ENCODE assay signal across 29 cellular contexts in the genomic region with DNA sequence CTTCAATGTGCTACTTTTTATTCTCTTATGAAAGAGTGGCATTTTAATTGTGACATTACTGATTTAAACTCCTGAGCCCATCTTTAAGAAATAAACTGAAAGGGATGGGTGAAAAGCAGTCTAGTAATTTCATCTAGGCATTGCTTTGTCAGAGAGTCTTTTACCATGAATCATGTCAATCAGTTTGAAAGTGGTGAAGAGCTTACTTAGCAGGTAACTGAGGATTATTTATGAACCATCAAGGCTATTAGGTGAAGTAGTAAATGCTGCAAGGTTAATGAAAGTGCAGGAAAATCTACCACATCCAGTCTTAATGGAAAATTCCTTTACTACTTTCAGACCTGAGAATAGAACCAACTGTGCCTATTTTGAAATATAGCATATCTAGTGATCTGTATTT.
"Had no signal": no experiment of that assay in that cellular context is flagged by ENCODE, and none has a peak within 500 bp of the region (broad histone marks: within the 10 kb centered on the region; RNA-seq: fewer than 3 reads in every experiment).

No MANE protein-coding gene starts in this region.

- H3K27ac ChIP-seq: adrenal gland, body of pancreas, cardiac muscle cell, colonic mucosa, WERI-Rb-1 had no signal

- DNase-seq: activated B cell treated with CpG ODN at 0.5 μM for 24 hours; activated CD4-positive, alpha-beta memory T cell treated with anti-CD3 and anti-CD28 coated beads for 36 hours; activated CD4-positive, alpha-beta T cell treated with anti-CD3 and anti-CD28 coated beads for 48 hours; activated CD8-positive, alpha-beta memory T cell treated with anti-CD3 and anti-CD28 coated beads, Interleukin-2, amount 10 ng/mL, durations not matched to agents 7 days and 5 days; activated CD8-positive, alpha-beta memory T cell treated with anti-CD3 and anti-CD28 coated beads, Interleukin-2, amount 50 U/mL, for 4 hours; activated CD8-positive, alpha-beta T cell treated with anti-CD3 and anti-CD28 coated beads, Interleukin-2, amount 10 ng/mL, durations not matched to agents 7 days and 5 days; activated effector memory CD4-positive, alpha-beta T cell treated with anti-CD3 and anti-CD28 coated beads, Interleukin-2, amount 50 U/mL, for 16 hours; activated naive CD4-positive, alpha-beta T cell treated with anti-CD3 and anti-CD28 coated beads for 36 hours; activated naive CD8-positive, alpha-beta T cell treated with anti-CD3 and anti-CD28 coated beads for 36 hours; activated naive CD8-positive, alpha-beta T cell treated with anti-CD3 and anti-CD28 coated beads, Interleukin-2, amount 50 U/mL, for 24 hours; activated T-cell treated with anti-CD3 and anti-CD28 coated beads, Interleukin-2, amount 50 U/mL, for 1 hour; activated T-cell treated with anti-CD3 and anti-CD28 coated beads, Interleukin-2, amount 50 U/mL, for 48 hours; adrenal gland; amygdala; aorta; body of pancreas; central memory CD4-positive, alpha-beta T cell; cerebellar nuclear complex; colonic mucosa; effector CD8-positive, alpha-beta T cell; foreskin fibroblast; head of caudate nucleus; T-helper 1 cell; T-helper 17 cell; T1000; WERI-Rb-1 had no signal

- H3K9me3 ChIP-seq: body of pancreas, colonic mucosa had no signal

- H3K4me1 ChIP-seq: adrenal gland, body of pancreas, colonic mucosa had no signal

- ATAC-seq: activated CD4-positive, CD25-positive, alpha-beta regulatory T cell treated with anti-CD3 and anti-CD28 coated beads, Interleukin-2, amount 50 U/mL, for 24 hours; activated CD8-positive, alpha-beta memory T cell treated with anti-CD3 and anti-CD28 coated beads, Interleukin-2, amount 10 ng/mL, durations not matched to agents 7 days and 5 days; activated CD8-positive, alpha-beta T cell treated with anti-CD3 and anti-CD28 coated beads, Interleukin-2, amount 10 ng/mL, durations not matched to agents 7 days and 5 days; activated naive CD8-positive, alpha-beta T cell treated with anti-CD3 and anti-CD28 coated beads, Interleukin-2, amount 50 U/mL, for 24 hours; body of pancreas; esophagus mucosa; T-helper 17 cell had no signal

- H3K27me3 ChIP-seq: adrenal gland, body of pancreas, cardiac muscle cell, colonic mucosa had no signal

- H3K36me3 ChIP-seq: adrenal gland, cardiac muscle cell, colonic mucosa, WERI-Rb-1 had no signal

- H3K4me3 ChIP-seq: adrenal gland, body of pancreas, cardiac muscle cell, colonic mucosa had no signal
